In the genomic region with DNA sequence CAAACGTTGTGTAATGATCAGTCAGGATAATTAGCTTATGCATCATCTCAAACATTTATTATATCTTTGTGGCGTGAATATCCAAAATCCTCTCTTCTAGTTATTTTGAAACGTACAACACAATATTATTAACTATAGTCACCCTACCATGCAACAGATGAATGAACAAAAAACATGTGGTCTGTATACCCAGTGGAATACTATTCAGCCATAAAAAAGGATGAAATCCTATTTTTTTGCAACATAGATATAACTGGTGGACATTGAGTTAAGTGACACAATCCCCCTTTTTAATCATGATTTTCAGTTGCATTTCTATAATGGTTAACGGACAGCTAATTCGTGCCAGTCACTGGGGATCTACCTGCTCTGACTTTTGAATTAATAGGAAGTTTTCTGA, we compare ENCODE assay signal across 28 cellular contexts.
"Had no signal": no experiment of that assay in that cellular context is flagged by ENCODE, and none has a peak within 500 bp of the region (broad histone marks: within the 10 kb centered on the region; RNA-seq: fewer than 3 reads in every experiment).

No MANE protein-coding gene starts in this region.

- H3K27ac ChIP-seq: PC-9, RWPE1, SJCRH30, SK-N-MC had no signal

- FAIRE-seq: RCC 7860 had no signal

- H3K27me3 ChIP-seq: MG63, SJCRH30 had no signal

- H3K4me2 ChIP-seq: PC-9 had no signal

- H3K4me3 ChIP-seq: MG63, PC-9, SJCRH30, SK-N-MC had no signal

- H3K9me3 ChIP-seq: MG63, SJCRH30 had no signal

- H3K4me1 ChIP-seq: SJCRH30 had no signal

- DNase-seq: Kasumi-1, MG63, NCI-H1048, NCI-H1092 treated with DMSO at 0.1 percent for 48 hours, NCI-H1417, NCI-H1436, NCI-H1694, NCI-H187, NCI-H1930, NCI-H2029 treated with DMSO at 0.1 percent for 48 hours, NCI-H2081 treated with DMSO at 0.1 percent for 48 hours, NCI-H2107, NCI-H2171, NCI-H226, NCI-H446 treated with DMSO at 0.1 percent for 48 hours, NCI-H510A, NCI-H524, NCI-H526, NCI-H748 treated with DMSO at 0.1 percent for 48 hours, PC-9, SIG-M5, SJCRH30, SW 1271 had no signal

- H3K36me3 ChIP-seq: MG63, SJCRH30 had no signal

- H2AFZ ChIP-seq: PC-9 had no signal

- ATAC-seq: Panc1, Right ventricle myocardium inferior had no signal
